8 cellular contexts compared by ENCODE assay signal in the genomic region with DNA sequence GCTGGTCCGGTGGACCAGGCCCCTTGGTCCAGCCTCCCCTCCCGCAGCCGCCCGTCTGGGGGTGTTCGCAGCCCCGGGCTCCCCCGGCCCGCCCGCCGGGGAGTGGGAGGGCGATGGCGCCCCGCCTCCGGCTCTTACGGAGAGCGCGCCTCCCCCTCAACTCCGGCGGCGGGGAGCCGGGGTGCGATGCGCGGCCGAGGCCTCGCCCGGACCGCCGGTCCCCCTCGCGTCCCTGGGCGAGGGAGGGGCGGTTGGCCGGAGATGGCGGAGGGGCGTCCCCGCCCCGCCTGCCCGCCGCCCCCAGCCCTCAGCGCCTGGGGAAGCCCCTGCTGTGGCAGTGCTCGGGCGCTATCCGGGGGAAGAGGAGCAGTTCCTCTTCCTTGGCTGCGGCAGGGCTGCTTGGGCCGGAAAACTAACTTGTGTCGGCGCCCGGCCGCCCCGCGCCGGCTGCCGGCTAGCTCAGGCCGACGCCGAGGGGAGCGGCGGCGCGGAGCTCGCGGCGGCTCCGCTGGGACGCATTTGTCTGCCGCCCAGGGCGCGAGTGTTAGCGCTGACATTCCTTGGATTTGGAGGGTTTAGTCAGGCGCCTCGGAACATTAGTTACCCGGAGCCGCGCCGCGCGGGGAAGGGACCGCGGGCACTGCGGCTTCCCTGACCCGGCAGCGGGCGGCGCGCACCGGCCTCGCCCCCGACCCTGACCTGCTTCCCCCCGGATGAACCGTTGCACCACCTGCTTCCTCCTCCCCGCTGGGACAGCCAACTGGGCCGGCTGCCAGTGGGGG. TPM values are rescaled to one million over a fixed set of nuclear protein-coding genes. Genes with fewer than 3 reads are reported as not detected.
DNase-seq lines count a peak whose midpoint lies in the region; ATAC-seq lines count a peak whose summit lies in the region.

No MANE protein-coding gene starts in this region.

- H3K27me3 ChIP-seq in right cardiac atrium (ENCODE audit: control insufficient read depth, insufficient read depth) = no peaks in the 10 kb centered on the region

- WGBS in right cardiac atrium = under 1% methylated on average over 92 of the region's 93 CpGs

- H3K27me3 Mint-ChIP-seq in IgD-negative memory B cell (no peaks in the 10 kb centered on the region), T-cell (no peaks in the 10 kb centered on the region)

- no peaks in the 10 kb centered on the region for H3K9me3 Mint-ChIP-seq in IgD-negative memory B cell
- H3K9me3 Mint-ChIP-seq in T-cell = no peaks in the 10 kb centered on the region

- POLR2A ChIA-PET in T-cell (lab: Charles Lee) = no interaction called here

- ATAC-seq in GM21619 (IDR thresholded peaks at IDR 0.05; ENCODE audit: unreplicated experiment) = peak; percentile 56
- peak; percentile 67 to 73 (median 70) for ATAC-seq in T-cell (replicated peaks in 1 of 4)
- peak; percentile 85 to 86 for ATAC-seq in right cardiac atrium

- H3K4me1 Mint-ChIP-seq in IgD-negative memory B cell = peaks cover 24 to 31% (median 25%) of the 10 kb centered on the region in 3 donors
- H3K4me1 Mint-ChIP-seq in T-cell = peaks cover 52 to 65% (median 61%) of the 10 kb centered on the region in 3 donors

- H3K4me3 Mint-ChIP-seq in IgD-negative memory B cell = peak overlapping the region; percentile 87 to 94 (median 92)
- H3K4me3 Mint-ChIP-seq in T-cell = peak overlapping the region; percentile 83 to 87 (median 84)

- H3K27ac Mint-ChIP-seq in IgD-negative memory B cell = peak overlapping the region; percentile 49 to 80 (median 54)
- peak overlapping the region; percentile 74 to 84 for H3K27ac Mint-ChIP-seq in T-cell

- peak overlapping the region; percentile 80 for H3K27ac ChIP-seq in right cardiac atrium (ENCODE audit: low read length)

- no peaks in the 10 kb centered on the region for H3K9me3 ChIP-seq in right cardiac atrium (ENCODE audit: control insufficient read depth, low read length)

- intact Hi-C loops in right cardiac atrium (cut with DNase I) = loop anchor here in 1 of 4 donors (10.0 kb wide), 1 partner anchor 145 kb away; no protein-coding TSS in a partner anchor

- no peaks in the 10 kb centered on the region for H3K4me1 ChIP-seq in right cardiac atrium (ENCODE audit: control insufficient read depth, insufficient read depth, low read length)

- DNase-seq in GM04504 (ENCODE audit: low read depth) (peak; percentile 18), T-cell (peak; percentile 25 to 71 (median 48)), amniotic epithelial cell (ENCODE audit: low read depth) (peak; percentile 47), right cardiac atrium (peak; percentile 75 to 89 (median 88)), pulmonary artery endothelial cell (ENCODE audit: low read depth, low spot score) (peak; percentile 39), middle frontal gyrus (ENCODE audit: extremely low spot score, low spot score) (no peak)

- H3K36me3 Mint-ChIP-seq in IgD-negative memory B cell = no peaks in the 10 kb centered on the region
- no peaks in the 10 kb centered on the region for H3K36me3 Mint-ChIP-seq in T-cell

- CTCF ChIA-PET in T-cell (lab: Charles Lee) = interaction anchor here in 1 of 2 donors (1.7 to 1.8 kb wide), 2 partner anchors 24 to 156 kb away, joined by 4 to 13 read pairs; no protein-coding TSS in a partner anchor

- peak overlapping the region; percentile 99 for H3K4me3 ChIP-seq in right cardiac atrium (ENCODE audit: low read length)

RNA-seq across cellular contexts. Expression of a gene that starts 1.0 kb away (rescaled TPM):
- 7.1 TPM for polyA plus RNA-seq in IgD-negative memory B cell
- 10 to 100 TPM; 12.2 to 16.6 (median 14.0) TPM for total RNA-seq in T-cell
- total RNA-seq in right cardiac atrium = 10 to 100 TPM in 1 of 4 donors, 1 to 10 TPM in 3; 7.0 to 11.0 (median 8.4) TPM
- polyA plus RNA-seq in right cardiac atrium = 3.6 TPM
- total RNA-seq in pulmonary artery endothelial cell = 42.9 and 47.4 TPM in 2 replicates
